17 cellular contexts compared by ENCODE assay signal in the genomic region with DNA sequence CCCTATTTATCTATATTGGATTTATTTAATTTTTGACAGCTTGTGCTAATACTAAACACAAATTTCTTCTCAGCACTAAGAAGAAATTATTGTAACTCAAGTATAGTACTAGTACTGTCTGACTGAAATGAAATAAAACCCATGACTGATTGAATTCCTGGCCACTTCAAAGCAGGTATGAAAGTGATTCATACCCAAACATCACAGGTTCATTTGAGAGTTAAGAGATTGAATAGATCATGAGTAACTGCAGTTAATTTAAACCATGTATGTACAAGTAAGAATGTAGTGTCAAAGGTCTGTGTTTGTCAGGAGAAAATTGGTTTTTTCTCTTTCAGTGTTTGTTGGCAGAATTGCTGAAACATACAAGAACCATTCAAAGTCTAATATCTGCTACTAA.
DNase-seq lines count a peak whose midpoint lies in the region; ATAC-seq and TF ChIP-seq lines count a peak whose summit lies in the region.
"Had no signal": no experiment of that assay in that cellular context is flagged by ENCODE, and none has a peak within 500 bp of the region (broad histone marks: within the 10 kb centered on the region; RNA-seq: fewer than 3 reads in every experiment).

No MANE protein-coding gene starts in this region.

- no peak overlapping the region for H3K4me3 ChIP-seq in uterus
- H3K4me3 ChIP-seq: A549, GM23248 had no signal

- no peaks in the 10 kb centered on the region for H3K4me1 ChIP-seq in uterus
- H3K4me1 ChIP-seq: A549, Caco-2 had no signal

- no peak for TF ChIP-seq CTCF in uterus (IDR thresholded peaks at IDR 0.05)

- H3K36me3 ChIP-seq in uterus: no peaks in the 10 kb centered on the region

- ATAC-seq in GM19351 (IDR thresholded peaks at IDR 0.05; ENCODE audit: unreplicated experiment) (peak; percentile 60), HG03432 (IDR thresholded peaks at IDR 0.05; ENCODE audit: unreplicated experiment) (peak; percentile 61), HG03097 (IDR thresholded peaks at IDR 0.05; ENCODE audit: low FRiP score, unreplicated experiment) (no peak)
- ATAC-seq: A549 had no signal

- peak; percentile 30 for DNase-seq in COLO829 (ENCODE audit: low spot score)
- peak; percentile 8 for DNase-seq in epithelial cell of prostate (ENCODE audit: low read depth, low spot score)
- DNase-seq in uterus: no peak
- DNase-seq in HK-2 (ENCODE audit: unreplicated experiment): no peak
- no peak for DNase-seq in GF-D8 (lab: John Stamatoyannopoulos, UW)
- DNase-seq: Caco-2, DMS79, GM23248, NCI-H1048, NCI-H146, NCI-H226, OCI-M1, T-helper 1 cell had no signal

- no peaks in the 10 kb centered on the region for H3K27me3 ChIP-seq in uterus

- intact Hi-C loops in uterus (cut with DNase I; ENCODE audit: low total_unique reads): no loop called here

- no peaks in the 10 kb centered on the region for H3K9me3 ChIP-seq in uterus
- H3K9me3 ChIP-seq: A549, Caco-2 had no signal

- TF ChIP-seq POLR2A in uterus (IDR thresholded peaks at IDR 0.05): no peak

- H3K27ac ChIP-seq in epithelial cell of prostate (no peak overlapping the region), uterus (no peak overlapping the region)
- H3K27ac ChIP-seq: A549, GM23248 had no signal

Comparison
In these comparisons a context has a peak if more than half of its experiments do, and no peak if none do; other contexts are left out.
1. DNase-seq: peak in COLO829 (single experiment) and epithelial cell of prostate (single experiment); none in uterus (0 of 2), HK-2 (single experiment) and GF-D8 (single experiment).